ENCODE assay signal across 1 cellular context in the genomic region with DNA sequence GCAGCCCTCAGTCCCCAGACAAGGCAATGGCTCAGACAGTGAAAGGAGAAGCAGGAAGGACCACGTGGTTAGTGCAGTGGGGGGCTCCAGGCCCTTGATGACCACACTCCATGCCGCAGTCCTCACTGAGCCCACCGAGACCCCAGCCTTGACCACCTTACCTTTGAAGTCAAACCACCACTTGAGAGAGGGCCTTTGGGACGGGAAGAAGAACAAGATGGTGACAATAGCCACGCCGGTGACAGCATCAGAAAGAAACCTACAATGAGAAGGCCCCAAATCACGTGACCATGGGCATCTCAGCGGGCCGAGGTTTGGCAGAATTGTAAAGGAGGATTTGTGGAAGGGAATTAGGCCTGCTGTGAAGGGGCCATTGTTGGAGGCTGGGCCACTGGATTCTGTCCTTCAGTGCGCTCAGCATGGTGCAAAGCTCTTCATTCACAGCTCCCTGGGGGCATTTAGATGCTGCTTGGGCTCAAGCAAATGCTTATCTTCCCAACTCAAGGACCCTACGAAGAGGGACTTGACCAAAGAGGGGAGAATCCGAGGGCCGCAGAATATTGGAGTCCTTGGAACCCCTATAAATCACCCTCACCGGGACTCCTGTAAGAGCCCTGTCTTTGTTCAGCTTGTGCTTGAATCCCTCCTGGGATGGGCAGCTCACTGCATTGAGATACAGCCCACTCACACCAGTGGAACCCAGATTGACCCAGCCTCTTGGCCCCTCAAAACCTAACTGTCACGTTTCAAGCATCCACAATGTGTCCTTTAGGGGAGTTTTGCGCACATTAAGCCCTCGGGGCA.
TF ChIP-seq lines count a peak whose summit lies in the region.

No MANE protein-coding gene starts in this region.

TF ChIP-seq in HepG2, 621 proteins besides CTCF, POLR2A, EP300 and RAD21:
- TF ChIP-seq ZNF83 (CRISPR knock-in tag; IDR thresholded peaks at IDR 0.05; ENCODE audit: borderline replicate concordance) (0 out of 2 replicates have a peak, but pooled peaks have one; percentile 78), TAF1 (CRISPR knock-in tag; IDR thresholded peaks at IDR 0.05) (0 out of 2 replicates have a peak, but pooled peaks have one; percentile 6), ZNF124 (CRISPR knock-in tag; IDR thresholded peaks at IDR 0.05) (0 out of 2 replicates have a peak, but pooled peaks have one; percentile 18), ZNF891 (CRISPR knock-in tag; IDR thresholded peaks at IDR 0.05) (0 out of 2 replicates have a peak, but pooled peaks have one; percentile 13), ZNF605 (CRISPR knock-in tag; IDR thresholded peaks at IDR 0.05) (no peak), ZSCAN20 (CRISPR knock-in tag; IDR thresholded peaks at IDR 0.05; ENCODE audit: borderline replicate concordance) (no peak), ZMYM3 (CRISPR knock-in tag; IDR thresholded peaks at IDR 0.05) (peak; percentile 40; the same call in 1 of the 2 replicates), ISX (CRISPR knock-in tag; conservative IDR thresholded peaks at IDR 0.05) (no peak), KDM4B (CRISPR knock-in tag; IDR thresholded peaks at IDR 0.05) (no peak), MTA1 (CRISPR knock-in tag; IDR thresholded peaks at IDR 0.05; ENCODE audit: borderline replicate concordance) (0 out of 2 replicates have a peak, but pooled peaks have one; percentile 26), PCBP2 (optimal IDR thresholded peaks at IDR 0.05; ENCODE audit: low read depth, low read length, poor library complexity, severe bottlenecking) (no peak), HIVEP1 (CRISPR knock-in tag; IDR thresholded peaks at IDR 0.05) (peak; percentile 25; the same call in 1 of the 2 replicates), ZSCAN31 (CRISPR knock-in tag; IDR thresholded peaks at IDR 0.05; ENCODE audit: low read depth) (0 out of 2 replicates have a peak, but pooled peaks have one; percentile 6), SALL1 (CRISPR knock-in tag; IDR thresholded peaks at IDR 0.05) (0 out of 2 replicates have a peak, but pooled peaks have one; percentile 13), TBX2 (CRISPR knock-in tag; IDR thresholded peaks at IDR 0.05; ENCODE audit: borderline replicate concordance) (0 out of 2 replicates have a peak, but pooled peaks have one; percentile 10), ZNF230 (CRISPR knock-in tag; IDR thresholded peaks at IDR 0.05) (0 out of 2 replicates have a peak, but pooled peaks have one; percentile 8), ZNF788 (CRISPR knock-in tag; IDR thresholded peaks at IDR 0.05; ENCODE audit: borderline replicate concordance) (0 out of 2 replicates have a peak, but pooled peaks have one; percentile 45), RCOR2 (CRISPR knock-in tag; IDR thresholded peaks at IDR 0.05) (no peak), ATRX (CRISPR knock-in tag; IDR thresholded peaks at IDR 0.05; ENCODE audit: borderline replicate concordance) (no peak), TEAD3 (CRISPR knock-in tag; optimal IDR thresholded peaks at IDR 0.05; ENCODE audit: borderline replicate concordance) (peak; percentile 27), ZNF598 (CRISPR knock-in tag; IDR thresholded peaks at IDR 0.05; ENCODE audit: borderline replicate concordance) (0 out of 2 replicates have a peak, but pooled peaks have one; percentile 42)
- TF ChIP-seq, protein P1, sequence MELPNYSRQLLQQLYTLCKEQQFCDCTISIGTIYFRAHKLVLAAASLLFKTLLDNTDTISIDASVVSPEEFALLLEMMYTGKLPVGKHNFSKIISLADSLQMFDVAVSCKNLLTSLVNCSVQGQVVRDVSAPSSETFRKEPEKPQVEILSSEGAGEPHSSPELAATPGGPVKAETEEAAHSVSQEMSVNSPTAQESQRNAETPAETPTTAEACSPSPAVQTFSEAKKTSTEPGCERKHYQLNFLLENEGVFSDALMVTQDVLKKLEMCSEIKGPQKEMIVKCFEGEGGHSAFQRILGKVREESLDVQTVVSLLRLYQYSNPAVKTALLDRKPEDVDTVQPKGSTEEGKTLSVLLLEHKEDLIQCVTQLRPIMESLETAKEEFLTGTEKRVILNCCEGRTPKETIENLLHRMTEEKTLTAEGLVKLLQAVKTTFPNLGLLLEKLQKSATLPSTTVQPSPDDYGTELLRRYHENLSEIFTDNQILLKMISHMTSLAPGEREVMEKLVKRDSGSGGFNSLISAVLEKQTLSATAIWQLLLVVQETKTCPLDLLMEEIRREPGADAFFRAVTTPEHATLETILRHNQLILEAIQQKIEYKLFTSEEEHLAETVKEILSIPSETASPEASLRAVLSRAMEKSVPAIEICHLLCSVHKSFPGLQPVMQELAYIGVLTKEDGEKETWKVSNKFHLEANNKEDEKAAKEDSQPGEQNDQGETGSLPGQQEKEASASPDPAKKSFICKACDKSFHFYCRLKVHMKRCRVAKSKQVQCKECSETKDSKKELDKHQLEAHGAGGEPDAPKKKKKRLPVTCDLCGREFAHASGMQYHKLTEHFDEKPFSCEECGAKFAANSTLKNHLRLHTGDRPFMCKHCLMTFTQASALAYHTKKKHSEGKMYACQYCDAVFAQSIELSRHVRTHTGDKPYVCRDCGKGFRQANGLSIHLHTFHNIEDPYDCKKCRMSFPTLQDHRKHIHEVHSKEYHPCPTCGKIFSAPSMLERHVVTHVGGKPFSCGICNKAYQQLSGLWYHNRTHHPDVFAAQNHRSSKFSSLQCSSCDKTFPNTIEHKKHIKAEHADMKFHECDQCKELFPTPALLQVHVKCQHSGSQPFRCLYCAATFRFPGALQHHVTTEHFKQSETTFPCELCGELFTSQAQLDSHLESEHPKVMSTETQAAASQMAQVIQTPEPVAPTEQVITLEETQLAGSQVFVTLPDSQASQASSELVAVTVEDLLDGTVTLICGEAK (IDR thresholded peaks at IDR 0.05), result no peak
- TF ChIP-seq, protein P1 (CRISPR knock-in tag; IDR thresholded peaks at IDR 0.05), result 0 out of 2 replicates have a peak, but pooled peaks have one; percentile 43
- TF ChIP-seq, protein P2, sequence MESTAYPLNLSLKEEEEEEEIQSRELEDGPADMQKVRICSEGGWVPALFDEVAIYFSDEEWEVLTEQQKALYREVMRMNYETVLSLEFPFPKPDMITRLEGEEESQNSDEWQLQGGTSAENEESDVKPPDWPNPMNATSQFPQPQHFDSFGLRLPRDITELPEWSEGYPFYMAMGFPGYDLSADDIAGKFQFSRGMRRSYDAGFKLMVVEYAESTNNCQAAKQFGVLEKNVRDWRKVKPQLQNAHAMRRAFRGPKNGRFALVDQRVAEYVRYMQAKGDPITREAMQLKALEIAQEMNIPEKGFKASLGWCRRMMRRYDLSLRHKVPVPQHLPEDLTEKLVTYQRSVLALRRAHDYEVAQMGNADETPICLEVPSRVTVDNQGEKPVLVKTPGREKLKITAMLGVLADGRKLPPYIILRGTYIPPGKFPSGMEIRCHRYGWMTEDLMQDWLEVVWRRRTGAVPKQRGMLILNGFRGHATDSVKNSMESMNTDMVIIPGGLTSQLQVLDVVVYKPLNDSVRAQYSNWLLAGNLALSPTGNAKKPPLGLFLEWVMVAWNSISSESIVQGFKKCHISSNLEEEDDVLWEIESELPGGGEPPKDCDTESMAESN (CRISPR knock-in tag; conservative IDR thresholded peaks at IDR 0.05), result 0 out of 2 replicates have a peak, but pooled peaks have one; percentile 22
- TF ChIP-seq, protein P3, sequence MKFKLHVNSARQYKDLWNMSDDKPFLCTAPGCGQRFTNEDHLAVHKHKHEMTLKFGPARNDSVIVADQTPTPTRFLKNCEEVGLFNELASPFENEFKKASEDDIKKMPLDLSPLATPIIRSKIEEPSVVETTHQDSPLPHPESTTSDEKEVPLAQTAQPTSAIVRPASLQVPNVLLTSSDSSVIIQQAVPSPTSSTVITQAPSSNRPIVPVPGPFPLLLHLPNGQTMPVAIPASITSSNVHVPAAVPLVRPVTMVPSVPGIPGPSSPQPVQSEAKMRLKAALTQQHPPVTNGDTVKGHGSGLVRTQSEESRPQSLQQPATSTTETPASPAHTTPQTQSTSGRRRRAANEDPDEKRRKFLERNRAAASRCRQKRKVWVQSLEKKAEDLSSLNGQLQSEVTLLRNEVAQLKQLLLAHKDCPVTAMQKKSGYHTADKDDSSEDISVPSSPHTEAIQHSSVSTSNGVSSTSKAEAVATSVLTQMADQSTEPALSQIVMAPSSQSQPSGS (CRISPR knock-in tag; IDR thresholded peaks at IDR 0.05), result 0 out of 2 replicates have a peak, but pooled peaks have one; percentile 11
- TF ChIP-seq, protein P4, sequence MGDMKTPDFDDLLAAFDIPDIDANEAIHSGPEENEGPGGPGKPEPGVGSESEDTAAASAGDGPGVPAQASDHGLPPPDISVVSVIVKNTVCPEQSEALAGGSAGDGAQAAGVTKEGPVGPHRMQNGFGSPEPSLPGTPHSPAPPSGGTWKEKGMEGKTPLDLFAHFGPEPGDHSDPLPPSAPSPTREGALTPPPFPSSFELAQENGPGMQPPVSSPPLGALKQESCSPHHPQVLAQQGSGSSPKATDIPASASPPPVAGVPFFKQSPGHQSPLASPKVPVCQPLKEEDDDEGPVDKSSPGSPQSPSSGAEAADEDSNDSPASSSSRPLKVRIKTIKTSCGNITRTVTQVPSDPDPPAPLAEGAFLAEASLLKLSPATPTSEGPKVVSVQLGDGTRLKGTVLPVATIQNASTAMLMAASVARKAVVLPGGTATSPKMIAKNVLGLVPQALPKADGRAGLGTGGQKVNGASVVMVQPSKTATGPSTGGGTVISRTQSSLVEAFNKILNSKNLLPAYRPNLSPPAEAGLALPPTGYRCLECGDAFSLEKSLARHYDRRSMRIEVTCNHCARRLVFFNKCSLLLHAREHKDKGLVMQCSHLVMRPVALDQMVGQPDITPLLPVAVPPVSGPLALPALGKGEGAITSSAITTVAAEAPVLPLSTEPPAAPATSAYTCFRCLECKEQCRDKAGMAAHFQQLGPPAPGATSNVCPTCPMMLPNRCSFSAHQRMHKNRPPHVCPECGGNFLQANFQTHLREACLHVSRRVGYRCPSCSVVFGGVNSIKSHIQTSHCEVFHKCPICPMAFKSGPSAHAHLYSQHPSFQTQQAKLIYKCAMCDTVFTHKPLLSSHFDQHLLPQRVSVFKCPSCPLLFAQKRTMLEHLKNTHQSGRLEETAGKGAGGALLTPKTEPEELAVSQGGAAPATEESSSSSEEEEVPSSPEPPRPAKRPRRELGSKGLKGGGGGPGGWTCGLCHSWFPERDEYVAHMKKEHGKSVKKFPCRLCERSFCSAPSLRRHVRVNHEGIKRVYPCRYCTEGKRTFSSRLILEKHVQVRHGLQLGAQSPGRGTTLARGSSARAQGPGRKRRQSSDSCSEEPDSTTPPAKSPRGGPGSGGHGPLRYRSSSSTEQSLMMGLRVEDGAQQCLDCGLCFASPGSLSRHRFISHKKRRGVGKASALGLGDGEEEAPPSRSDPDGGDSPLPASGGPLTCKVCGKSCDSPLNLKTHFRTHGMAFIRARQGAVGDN (CRISPR knock-in tag; IDR thresholded peaks at IDR 0.05), result peak; percentile 46; the same call in 1 of the 2 replicates
- TF ChIP-seq, protein P5, sequence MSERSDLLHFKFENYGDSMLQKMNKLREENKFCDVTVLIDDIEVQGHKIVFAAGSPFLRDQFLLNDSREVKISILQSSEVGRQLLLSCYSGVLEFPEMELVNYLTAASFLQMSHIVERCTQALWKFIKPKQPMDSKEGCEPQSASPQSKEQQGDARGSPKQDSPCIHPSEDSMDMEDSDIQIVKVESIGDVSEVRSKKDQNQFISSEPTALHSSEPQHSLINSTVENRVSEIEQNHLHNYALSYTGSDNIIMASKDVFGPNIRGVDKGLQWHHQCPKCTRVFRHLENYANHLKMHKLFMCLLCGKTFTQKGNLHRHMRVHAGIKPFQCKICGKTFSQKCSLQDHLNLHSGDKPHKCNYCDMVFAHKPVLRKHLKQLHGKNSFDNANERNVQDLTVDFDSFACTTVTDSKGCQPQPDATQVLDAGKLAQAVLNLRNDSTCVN (CRISPR knock-in tag; IDR thresholded peaks at IDR 0.05; ENCODE audit: borderline replicate concordance), result no peak
- TF ChIP-seq, protein P6, sequence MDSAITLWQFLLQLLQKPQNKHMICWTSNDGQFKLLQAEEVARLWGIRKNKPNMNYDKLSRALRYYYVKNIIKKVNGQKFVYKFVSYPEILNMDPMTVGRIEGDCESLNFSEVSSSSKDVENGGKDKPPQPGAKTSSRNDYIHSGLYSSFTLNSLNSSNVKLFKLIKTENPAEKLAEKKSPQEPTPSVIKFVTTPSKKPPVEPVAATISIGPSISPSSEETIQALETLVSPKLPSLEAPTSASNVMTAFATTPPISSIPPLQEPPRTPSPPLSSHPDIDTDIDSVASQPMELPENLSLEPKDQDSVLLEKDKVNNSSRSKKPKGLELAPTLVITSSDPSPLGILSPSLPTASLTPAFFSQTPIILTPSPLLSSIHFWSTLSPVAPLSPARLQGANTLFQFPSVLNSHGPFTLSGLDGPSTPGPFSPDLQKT (CRISPR knock-in tag; IDR thresholded peaks at IDR 0.05; ENCODE audit: borderline replicate concordance), result no peak
- TF ChIP-seq, protein P7, sequence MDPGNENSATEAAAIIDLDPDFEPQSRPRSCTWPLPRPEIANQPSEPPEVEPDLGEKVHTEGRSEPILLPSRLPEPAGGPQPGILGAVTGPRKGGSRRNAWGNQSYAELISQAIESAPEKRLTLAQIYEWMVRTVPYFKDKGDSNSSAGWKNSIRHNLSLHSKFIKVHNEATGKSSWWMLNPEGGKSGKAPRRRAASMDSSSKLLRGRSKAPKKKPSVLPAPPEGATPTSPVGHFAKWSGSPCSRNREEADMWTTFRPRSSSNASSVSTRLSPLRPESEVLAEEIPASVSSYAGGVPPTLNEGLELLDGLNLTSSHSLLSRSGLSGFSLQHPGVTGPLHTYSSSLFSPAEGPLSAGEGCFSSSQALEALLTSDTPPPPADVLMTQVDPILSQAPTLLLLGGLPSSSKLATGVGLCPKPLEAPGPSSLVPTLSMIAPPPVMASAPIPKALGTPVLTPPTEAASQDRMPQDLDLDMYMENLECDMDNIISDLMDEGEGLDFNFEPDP (CRISPR knock-in tag; conservative IDR thresholded peaks at IDR 0.05), result 0 out of 2 replicates have a peak, but pooled peaks have one; percentile 68
- TF ChIP-seq, protein P8, sequence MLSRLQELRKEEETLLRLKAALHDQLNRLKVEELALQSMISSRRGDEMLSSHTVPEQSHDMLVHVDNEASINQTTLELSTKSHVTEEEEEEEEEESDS (CRISPR knock-in tag; IDR thresholded peaks at IDR 0.05; ENCODE audit: borderline replicate concordance), result no peak
